ENCODE assay signal across 16 cellular contexts in the genomic region with DNA sequence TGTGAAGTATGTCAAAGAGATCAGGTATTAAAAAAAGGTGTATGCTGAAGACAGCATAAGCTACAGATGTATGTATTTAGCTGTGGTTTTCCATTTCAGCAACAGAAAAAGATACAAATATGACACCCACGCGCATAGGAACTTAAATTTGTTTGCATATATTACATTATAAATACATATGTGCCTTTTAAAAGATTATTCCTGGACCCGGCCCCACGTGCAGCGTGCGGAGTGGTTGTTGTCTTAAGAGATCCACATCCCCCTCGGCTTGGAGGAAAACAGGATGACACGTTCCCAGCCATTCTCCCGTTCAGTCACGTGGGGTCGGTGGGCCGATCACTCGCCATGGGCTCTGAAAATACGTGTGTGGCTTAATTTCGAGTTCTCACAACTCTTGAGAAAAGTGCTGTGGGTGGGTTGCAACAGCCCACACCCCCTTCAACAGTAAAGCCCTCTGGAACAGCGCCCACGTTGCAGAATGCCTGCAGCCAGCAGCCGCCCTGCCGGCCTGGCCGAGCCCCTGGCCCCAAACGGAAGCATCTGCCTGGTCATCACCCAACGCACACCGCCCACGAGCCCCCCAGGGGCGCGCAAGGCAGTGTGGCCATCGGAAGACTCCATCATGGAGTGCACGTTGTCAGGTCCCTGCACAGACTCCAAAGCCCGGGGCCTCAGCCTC. TPM values are rescaled to one million over a fixed set of nuclear protein-coding genes. Genes with fewer than 3 reads are reported as not detected.
"Had no signal": no experiment of that assay in that cellular context is flagged by ENCODE, and none has a peak within 500 bp of the region (broad histone marks: within the 10 kb centered on the region; RNA-seq: fewer than 3 reads in every experiment).

No MANE protein-coding gene starts in this region.

- H3K27ac Mint-ChIP-seq: activated naive CD4-positive, alpha-beta T cell treated with anti-CD3 and anti-CD28 coated beads, Interleukin-2, amount 50 U/mL, for 72 hours; activated T-helper 1 cell treated with anti-CD3 and anti-CD28 coated beads, Interleukin-12 subunit alpha, Interleukin-12 subunit beta, Interleukin-2, Interleukin-4 antibody, amounts not matched to agents 30 ng/mL and 10 ng/mL and 1 ng/mL, durations not matched to agents 14 hours and 24 hours and 36 hours; nephron progenitor cell; stimulated activated naive CD8-positive, alpha-beta T cell treated with anti-CD3 and anti-CD28 coated beads, Interleukin-15, Interleukin-2, amounts not matched to agents 100 ng/mL and 50 ng/mL, for 24 hours had no signal

- ATAC-seq: activated naive CD4-positive, alpha-beta T cell treated with anti-CD3 and anti-CD28 coated beads, Interleukin-2, amount 50 U/mL, for 72 hours; left ventricle myocardium superior had no signal

- H3K36me3 Mint-ChIP-seq: activated naive CD4-positive, alpha-beta T cell treated with anti-CD3 and anti-CD28 coated beads, Interleukin-2, amount 50 U/mL, for 72 hours had no signal

- H3K4me3 ChIP-seq: esophagus muscularis mucosa, thyroid gland had no signal

- H3K27ac ChIP-seq: esophagus muscularis mucosa, thyroid gland had no signal

- H3K4me1 ChIP-seq: esophagus muscularis mucosa, thyroid gland had no signal

- H3K27me3 ChIP-seq: thyroid gland had no signal

- DNase-seq: central memory CD4-positive, alpha-beta T cell; effector memory CD4-positive, alpha-beta T cell; hippocampal formation; left ventricle myocardium superior; nephron progenitor cell; nucleus accumbens; stimulated activated CD4-positive, alpha-beta T cell treated with anti-CD3 and anti-CD28 coated beads, Interleukin-4, amount 100 ng/mL, for 24 hours; substantia nigra; T-helper 9 cell; thyroid gland had no signal

- H3K9me3 Mint-ChIP-seq: activated naive CD4-positive, alpha-beta T cell treated with anti-CD3 and anti-CD28 coated beads, Interleukin-2, amount 50 U/mL, for 72 hours; activated T-helper 1 cell treated with anti-CD3 and anti-CD28 coated beads, Interleukin-12 subunit alpha, Interleukin-12 subunit beta, Interleukin-2, Interleukin-4 antibody, amounts not matched to agents 30 ng/mL and 10 ng/mL and 1 ng/mL, durations not matched to agents 14 hours and 24 hours and 36 hours; stimulated activated naive CD8-positive, alpha-beta T cell treated with anti-CD3 and anti-CD28 coated beads, Interleukin-15, Interleukin-2, amounts not matched to agents 100 ng/mL and 50 ng/mL, for 24 hours had no signal

- H3K9me3 ChIP-seq: esophagus muscularis mucosa, thyroid gland had no signal

- H3K36me3 ChIP-seq: esophagus muscularis mucosa, thyroid gland had no signal

- H3K4me3 Mint-ChIP-seq: activated T-helper 1 cell treated with anti-CD3 and anti-CD28 coated beads, Interleukin-12 subunit alpha, Interleukin-12 subunit beta, Interleukin-2, Interleukin-4 antibody, amounts not matched to agents 30 ng/mL and 10 ng/mL and 1 ng/mL, durations not matched to agents 14 hours and 24 hours and 36 hours; nephron progenitor cell; stimulated activated naive CD8-positive, alpha-beta T cell treated with anti-CD3 and anti-CD28 coated beads, Interleukin-15, Interleukin-2, amounts not matched to agents 100 ng/mL and 50 ng/mL, for 24 hours had no signal

RNA-seq across cellular contexts. Expression of a gene that starts 18.6 kb away (rescaled TPM):
- total RNA-seq: activated naive CD4-positive, alpha-beta T cell treated with anti-CD3 and anti-CD28 coated beads, Interleukin-2, amount 50 U/mL, for 72 hours; activated T-helper 1 cell treated with anti-CD3 and anti-CD28 coated beads, Interleukin-12 subunit alpha, Interleukin-12 subunit beta, Interleukin-2, Interleukin-4 antibody, amounts not matched to agents 30 ng/mL and 10 ng/mL and 1 ng/mL, durations not matched to agents 14 hours and 24 hours and 36 hours; endothelial cell of umbilical vein; left ventricle myocardium superior; T-helper 1 cell treated with Interleukin-12 subunit alpha and Interleukin-12 subunit beta and Interleukin-4 antibody, amounts not matched to agents 30 ng/mL and 1 ng/mL, for 36 hours had no signal
